Comparison of ENCODE assay signal across 23 cellular contexts in genomic region chr6:31719001-31719400, GRCh38. TPM values are rescaled to one million over a fixed set of nuclear protein-coding genes. Genes with fewer than 3 reads are reported as not detected.
DNase-seq lines count a peak whose midpoint lies in the region; ATAC-seq and TF ChIP-seq lines count a peak whose summit lies in the region.
"Had no signal": no experiment of that assay in that cellular context is flagged by ENCODE, and none has a peak within 500 bp of the region (broad histone marks: within the 10 kb centered on the region; RNA-seq: fewer than 3 reads in every experiment).

No MANE protein-coding gene starts in this region.

- no peaks in the 10 kb centered on the region for H3K4me1 ChIP-seq in lower lobe of right lung
- H3K4me1 ChIP-seq: BE2C had no signal

- no peaks in the 10 kb centered on the region for H3K36me3 ChIP-seq in lower lobe of right lung
- H3K36me3 ChIP-seq: BE2C had no signal

- peaks cover 28% of the 10 kb centered on the region for H3K4me1 Mint-ChIP-seq in type B pancreatic cell (ENCODE audit: unreplicated experiment)

- no peaks in the 10 kb centered on the region for H3K27me3 Mint-ChIP-seq in type B pancreatic cell
- H3K27me3 Mint-ChIP-seq: activated naive CD8-positive, alpha-beta T cell treated with anti-CD3 and anti-CD28 coated beads for 36 hours; IgD-negative memory B cell; T-cell had no signal

- H3K27ac Mint-ChIP-seq in type B pancreatic cell, result peak overlapping the region; percentile 90
- H3K27ac Mint-ChIP-seq: activated naive CD8-positive, alpha-beta T cell treated with anti-CD3 and anti-CD28 coated beads for 36 hours; IgD-negative memory B cell; natural killer cell; T-cell had no signal

- no peak for TF ChIP-seq CTCF in lower lobe of right lung (IDR thresholded peaks at IDR 0.05)
- TF ChIP-seq CTCF in type B pancreatic cell (conservative IDR thresholded peaks at IDR 0.05), result no peak

- intact Hi-C loops in lower lobe of right lung (cut with DNase I), result no loop called here

- no peaks in the 10 kb centered on the region for H3K9me3 ChIP-seq in lower lobe of right lung
- H3K9me3 ChIP-seq: BE2C, body of pancreas had no signal

- H3K9me3 Mint-ChIP-seq in type B pancreatic cell, result peaks cover 5% of the 10 kb centered on the region
- H3K9me3 Mint-ChIP-seq: activated naive CD8-positive, alpha-beta T cell treated with anti-CD3 and anti-CD28 coated beads for 36 hours; IgD-negative memory B cell; natural killer cell; T-cell had no signal

- peak overlapping the region; percentile 18 for H3K27ac ChIP-seq in lower lobe of right lung

- ATAC-seq in lower lobe of right lung, result no peak
- ATAC-seq: natural killer cell, T-cell had no signal

- DNase-seq in NCI-H510A treated with DMSO at 0.1 percent for 48 hours (lab: John Stamatoyannopoulos, UW) (peak; percentile 18), NCI-H510A (lab: John Stamatoyannopoulos, UW) (no peak), lower lobe of right lung (no peak), type B pancreatic cell (ENCODE audit: extremely low spot score, unreplicated experiment) (no peak), OCI-M1 (lab: John Stamatoyannopoulos, UW) (no peak), kidney tubule cell (ENCODE audit: low spot score) (no peak)
- DNase-seq: 8988T; activated CD8-positive, alpha-beta memory T cell treated with anti-CD3 and anti-CD28 coated beads for 24 hours; activated naive CD8-positive, alpha-beta T cell treated with anti-CD3 and anti-CD28 coated beads for 36 hours; BE2C; hippocampal formation; kidney; natural killer cell; NCI-H187; NCI-H446; SHP77; stimulated activated CD8-positive, alpha-beta memory T cell treated with anti-CD3 and anti-CD28 coated beads, Interleukin-4, amount 100 ng/mL, for 48 hours; T-cell had no signal

- H3K27me3 ChIP-seq in lower lobe of right lung (ENCODE audit: low read depth), result no peaks in the 10 kb centered on the region
- H3K27me3 ChIP-seq: BE2C, body of pancreas had no signal

- H3K4me3 Mint-ChIP-seq in type B pancreatic cell, result peak overlapping the region; percentile 67
- H3K4me3 Mint-ChIP-seq: activated naive CD8-positive, alpha-beta T cell treated with anti-CD3 and anti-CD28 coated beads for 36 hours; IgD-negative memory B cell; natural killer cell; T-cell had no signal

- H3K4me3 ChIP-seq in lower lobe of right lung, result no peak overlapping the region
- H3K4me3 ChIP-seq: body of pancreas had no signal

- H3K36me3 Mint-ChIP-seq in type B pancreatic cell, result no peaks in the 10 kb centered on the region
- H3K36me3 Mint-ChIP-seq: activated naive CD8-positive, alpha-beta T cell treated with anti-CD3 and anti-CD28 coated beads for 36 hours; IgD-negative memory B cell; natural killer cell; T-cell had no signal

RNA-seq across cellular contexts. Expression of gene LY6G6C, which starts 2.5 kb away (rescaled TPM):
- total RNA-seq in lower lobe of right lung, result not detected
- 2.5 and 16.2 TPM in 2 replicates for total RNA-seq in type B pancreatic cell (ENCODE audit: low replicate concordance)
- total RNA-seq: activated naive CD8-positive, alpha-beta T cell treated with anti-CD3 and anti-CD28 coated beads for 36 hours; body of pancreas; fibroblast of villous mesenchyme; kidney; natural killer cell; skeletal muscle tissue; T-cell had no signal

RNA-seq across cellular contexts. Expression of gene LY6G6D, which starts 3.9 kb away (rescaled TPM):
- total RNA-seq in lower lobe of right lung (not detected), type B pancreatic cell (ENCODE audit: low replicate concordance) (1.5 TPM in 1 of 2 replicates, not detected in the other)
- total RNA-seq: activated naive CD8-positive, alpha-beta T cell treated with anti-CD3 and anti-CD28 coated beads for 36 hours; body of pancreas; fibroblast of villous mesenchyme; kidney; skeletal muscle tissue; T-cell had no signal

RNA-seq across cellular contexts. Expression of gene MPIG6B, which starts 4.2 kb away (rescaled TPM):
- total RNA-seq in lower lobe of right lung (2.6 TPM), type B pancreatic cell (ENCODE audit: low replicate concordance) (0.41 and 0.81 TPM in 2 replicates)
- total RNA-seq: body of pancreas, fibroblast of villous mesenchyme, temporal lobe had no signal

RNA-seq across cellular contexts. Expression of gene DDAH2, which starts 10.1 kb away (rescaled TPM):
- total RNA-seq in lower lobe of right lung (67.0 TPM), type B pancreatic cell (ENCODE audit: low replicate concordance) (101 and 138 TPM in 2 replicates)

RNA-seq across cellular contexts. Expression of gene LY6G6F, which starts 12.3 kb away (rescaled TPM):
- total RNA-seq in lower lobe of right lung (0.97 TPM), type B pancreatic cell (ENCODE audit: low replicate concordance) (not detected in 2 replicates)
- total RNA-seq: activated naive CD8-positive, alpha-beta T cell treated with anti-CD3 and anti-CD28 coated beads for 36 hours; body of pancreas; fibroblast of villous mesenchyme; kidney; skeletal muscle tissue; T-cell; temporal lobe had no signal
